In the genomic region with DNA sequence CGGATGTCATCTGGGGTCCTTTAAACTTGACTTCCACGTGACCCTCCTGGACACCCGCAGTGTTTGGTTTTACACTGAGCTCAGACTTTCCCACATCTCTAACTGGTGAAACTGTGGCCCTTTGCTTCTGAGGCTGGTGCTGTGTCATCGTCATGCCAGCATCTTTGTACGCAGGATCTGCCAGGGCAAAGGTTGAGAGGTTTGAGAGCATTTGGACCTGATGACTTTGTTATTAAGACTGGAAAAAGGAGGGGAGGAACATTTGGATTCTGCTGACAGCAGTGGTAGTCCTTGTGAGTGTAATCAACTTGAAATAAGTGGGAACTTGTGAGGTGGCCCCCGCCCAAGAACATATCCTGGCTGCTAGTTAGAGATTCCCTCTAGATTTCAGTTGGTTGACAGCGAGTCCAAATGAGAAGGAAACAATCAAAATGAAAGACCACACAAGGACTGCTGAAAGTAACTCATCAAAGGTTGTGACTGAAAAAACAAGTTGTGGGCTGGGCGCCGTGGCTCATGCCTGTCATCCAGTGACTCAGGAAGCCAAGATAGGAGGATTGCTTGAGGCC, we compare ENCODE assay signal across 1 cellular context.
TF ChIP-seq lines count a peak whose summit lies in the region.

No MANE protein-coding gene starts in this region.

TF ChIP-seq in endothelial cell of umbilical vein, 7 proteins besides CTCF, POLR2A, EP300 and RAD21:
- TF ChIP-seq GATA2 (IDR thresholded peaks at IDR 0.05; ENCODE audit: insufficient read depth, insufficient read length, low read depth, low read length): no peak
- no peak for TF ChIP-seq MAX (IDR thresholded peaks at IDR 0.05; ENCODE audit: insufficient read depth, insufficient read length)
- no peak for TF ChIP-seq JUN (IDR thresholded peaks at IDR 0.05; ENCODE audit: borderline replicate concordance, insufficient read depth, insufficient read length, low read depth)
- TF ChIP-seq FOS (IDR thresholded peaks at IDR 0.05; ENCODE audit: borderline replicate concordance, insufficient read depth, low read length): no peak
- TF ChIP-seq POLR2AphosphoS5 (IDR thresholded peaks at IDR 0.05; ENCODE audit: insufficient read depth, low read depth, low read length): no peak
- TF ChIP-seq MYC (IDR thresholded peaks at IDR 0.05; ENCODE audit: low read depth, low read length): no peak
- TF ChIP-seq EZH2 (IDR thresholded peaks at IDR 0.05; ENCODE audit: borderline replicate concordance, low read depth, low read length, severe bottlenecking): no peak
